Comparison of ENCODE assay signal across 8 cellular contexts in genomic region chr13:41463823-41464602, GRCh38. TPM values are rescaled to one million over a fixed set of nuclear protein-coding genes. Genes with fewer than 3 reads are reported as not detected.
DNase-seq lines count a peak whose midpoint lies in the region; ATAC-seq and TF ChIP-seq lines count a peak whose summit lies in the region.

No MANE protein-coding gene starts in this region.

- ATAC-seq in GM19351 (IDR thresholded peaks at IDR 0.05; ENCODE audit: unreplicated experiment) (peak; percentile 42), HG03460 (IDR thresholded peaks at IDR 0.05; ENCODE audit: unreplicated experiment) (peak; percentile 55)

- TF ChIP-seq CTCF in foreskin fibroblast (IDR thresholded peaks at IDR 0.05; ENCODE audit: low read depth, low read length), result no peak
- no peak for TF ChIP-seq CTCF in nephron progenitor cell (IDR thresholded peaks at IDR 0.05)

- no peaks in the 10 kb centered on the region for H3K27me3 Mint-ChIP-seq in activated naive CD4-positive, alpha-beta T cell treated with anti-CD3 and anti-CD28 coated beads for 36 hours (ENCODE audit: low read depth)
- peaks cover 55% of the 10 kb centered on the region for H3K27me3 Mint-ChIP-seq in nephron progenitor cell (ENCODE audit: low read depth, poor library complexity)

- no peak overlapping the region for H3K4me3 ChIP-seq in foreskin fibroblast (ENCODE audit: low read depth in 1 of 2, low read length in 2 of 2)

- CTCF ChIA-PET in activated naive CD4-positive, alpha-beta T cell treated with anti-CD3 and anti-CD28 coated beads for 36 hours (lab: Charles Lee), result interaction anchor here (1.4 kb wide), 1 partner anchor 32 kb away, joined by 4 read pairs; no protein-coding TSS in a partner anchor

- no peaks in the 10 kb centered on the region for H3K9me3 Mint-ChIP-seq in activated naive CD4-positive, alpha-beta T cell treated with anti-CD3 and anti-CD28 coated beads for 36 hours
- no peaks in the 10 kb centered on the region for H3K9me3 Mint-ChIP-seq in nephron progenitor cell

- peak overlapping the region; percentile 76 for H3K4me3 Mint-ChIP-seq in activated naive CD4-positive, alpha-beta T cell treated with anti-CD3 and anti-CD28 coated beads for 36 hours
- H3K4me3 Mint-ChIP-seq in nephron progenitor cell, result no peak overlapping the region

- peaks cover 67% of the 10 kb centered on the region for H3K36me3 Mint-ChIP-seq in activated naive CD4-positive, alpha-beta T cell treated with anti-CD3 and anti-CD28 coated beads for 36 hours (ENCODE audit: low read depth)
- no peaks in the 10 kb centered on the region for H3K36me3 Mint-ChIP-seq in nephron progenitor cell (ENCODE audit: low read depth)

- H3K4me1 Mint-ChIP-seq in activated naive CD4-positive, alpha-beta T cell treated with anti-CD3 and anti-CD28 coated beads for 36 hours (ENCODE audit: low read depth), result peaks cover 83% of the 10 kb centered on the region
- peaks cover 5% of the 10 kb centered on the region for H3K4me1 Mint-ChIP-seq in nephron progenitor cell

- H3K27ac Mint-ChIP-seq in activated naive CD4-positive, alpha-beta T cell treated with anti-CD3 and anti-CD28 coated beads for 36 hours, result peak overlapping the region; percentile 93
- no peak overlapping the region for H3K27ac Mint-ChIP-seq in nephron progenitor cell

- intact Hi-C loops in activated naive CD4-positive, alpha-beta T cell treated with anti-CD3 and anti-CD28 coated beads for 36 hours (cut with micrococcal nuclease), result loop anchor here (2.0 to 10.0 kb wide), 3 partner anchors 489 to 931 kb away; partner anchors contain the start of gene DGKH

- peak; percentile 61 for DNase-seq in activated naive CD4-positive, alpha-beta T cell treated with anti-CD3 and anti-CD28 coated beads for 36 hours
- peak; percentile 77 for DNase-seq in stimulated activated CD4-positive, alpha-beta T cell treated with anti-CD3 and anti-CD28 coated beads, Interleukin-15, amount 100 ng/mL, for 24 hours
- no peak for DNase-seq in foreskin fibroblast
- no peak for DNase-seq in dedifferentiated amniotic fluid mesenchymal stem cell (ENCODE audit: extremely low spot score)
- DNase-seq in nephron progenitor cell, result no peak
- DNase-seq in HPDE6-E6E7 (ENCODE audit: extremely low spot score), result no peak

RNA-seq across cellular contexts. Expression of gene RGCC, which starts 6.7 kb away (rescaled TPM):
- total RNA-seq in activated naive CD4-positive, alpha-beta T cell treated with anti-CD3 and anti-CD28 coated beads for 36 hours, result 10 to 100 TPM; 75.0 to 77.8 TPM

Comparison
In these comparisons a context has a peak if more than half of its experiments do, and no peak if none do; other contexts are left out.
1. DNase-seq: peak in activated naive CD4-positive, alpha-beta T cell treated with anti-CD3 and anti-CD28 coated beads for 36 hours (single experiment) and stimulated activated CD4-positive, alpha-beta T cell treated with anti-CD3 and anti-CD28 coated beads, Interleukin-15, amount 100 ng/mL, for 24 hours (single experiment); none in foreskin fibroblast (0 of 2), dedifferentiated amniotic fluid mesenchymal stem cell (single experiment), nephron progenitor cell (single experiment) and HPDE6-E6E7 (single experiment).